In the genomic region with DNA sequence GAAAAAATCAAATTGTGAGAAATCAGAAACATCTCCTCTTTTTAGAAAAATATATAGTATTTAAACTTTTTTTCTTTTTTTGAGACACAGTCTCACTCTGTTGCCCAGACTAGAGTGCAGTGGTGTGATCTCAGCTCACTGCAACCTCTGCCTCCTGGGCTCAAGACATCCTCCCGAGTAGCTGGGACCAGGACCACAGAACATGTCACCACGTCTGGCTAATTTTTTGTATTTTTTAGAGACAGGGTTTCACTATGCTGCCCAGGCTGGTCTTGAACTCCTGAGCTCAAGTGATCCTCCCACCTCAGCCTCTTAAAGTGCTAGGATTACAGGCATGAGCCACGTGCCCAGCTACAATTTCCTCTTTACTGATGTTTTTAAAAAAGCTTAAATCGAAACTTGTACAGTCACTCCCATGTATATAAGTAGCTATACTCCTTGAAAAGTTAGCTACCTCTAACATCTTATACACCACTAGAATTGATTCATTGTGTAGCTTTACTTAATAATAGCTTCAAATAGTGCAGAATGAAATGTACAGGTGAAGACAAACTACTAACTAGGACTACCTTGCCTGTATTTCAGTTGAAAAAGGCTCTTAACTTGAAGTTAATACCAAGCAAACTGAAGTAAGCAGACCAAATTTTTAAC, we compare ENCODE assay signal across 1 cellular context.
TF ChIP-seq lines count a peak whose summit lies in the region.

No MANE protein-coding gene starts in this region.

TF ChIP-seq in GM23338, 12 proteins besides CTCF, POLR2A, EP300 and RAD21 (continued from another document):
- TF ChIP-seq, protein P1, sequence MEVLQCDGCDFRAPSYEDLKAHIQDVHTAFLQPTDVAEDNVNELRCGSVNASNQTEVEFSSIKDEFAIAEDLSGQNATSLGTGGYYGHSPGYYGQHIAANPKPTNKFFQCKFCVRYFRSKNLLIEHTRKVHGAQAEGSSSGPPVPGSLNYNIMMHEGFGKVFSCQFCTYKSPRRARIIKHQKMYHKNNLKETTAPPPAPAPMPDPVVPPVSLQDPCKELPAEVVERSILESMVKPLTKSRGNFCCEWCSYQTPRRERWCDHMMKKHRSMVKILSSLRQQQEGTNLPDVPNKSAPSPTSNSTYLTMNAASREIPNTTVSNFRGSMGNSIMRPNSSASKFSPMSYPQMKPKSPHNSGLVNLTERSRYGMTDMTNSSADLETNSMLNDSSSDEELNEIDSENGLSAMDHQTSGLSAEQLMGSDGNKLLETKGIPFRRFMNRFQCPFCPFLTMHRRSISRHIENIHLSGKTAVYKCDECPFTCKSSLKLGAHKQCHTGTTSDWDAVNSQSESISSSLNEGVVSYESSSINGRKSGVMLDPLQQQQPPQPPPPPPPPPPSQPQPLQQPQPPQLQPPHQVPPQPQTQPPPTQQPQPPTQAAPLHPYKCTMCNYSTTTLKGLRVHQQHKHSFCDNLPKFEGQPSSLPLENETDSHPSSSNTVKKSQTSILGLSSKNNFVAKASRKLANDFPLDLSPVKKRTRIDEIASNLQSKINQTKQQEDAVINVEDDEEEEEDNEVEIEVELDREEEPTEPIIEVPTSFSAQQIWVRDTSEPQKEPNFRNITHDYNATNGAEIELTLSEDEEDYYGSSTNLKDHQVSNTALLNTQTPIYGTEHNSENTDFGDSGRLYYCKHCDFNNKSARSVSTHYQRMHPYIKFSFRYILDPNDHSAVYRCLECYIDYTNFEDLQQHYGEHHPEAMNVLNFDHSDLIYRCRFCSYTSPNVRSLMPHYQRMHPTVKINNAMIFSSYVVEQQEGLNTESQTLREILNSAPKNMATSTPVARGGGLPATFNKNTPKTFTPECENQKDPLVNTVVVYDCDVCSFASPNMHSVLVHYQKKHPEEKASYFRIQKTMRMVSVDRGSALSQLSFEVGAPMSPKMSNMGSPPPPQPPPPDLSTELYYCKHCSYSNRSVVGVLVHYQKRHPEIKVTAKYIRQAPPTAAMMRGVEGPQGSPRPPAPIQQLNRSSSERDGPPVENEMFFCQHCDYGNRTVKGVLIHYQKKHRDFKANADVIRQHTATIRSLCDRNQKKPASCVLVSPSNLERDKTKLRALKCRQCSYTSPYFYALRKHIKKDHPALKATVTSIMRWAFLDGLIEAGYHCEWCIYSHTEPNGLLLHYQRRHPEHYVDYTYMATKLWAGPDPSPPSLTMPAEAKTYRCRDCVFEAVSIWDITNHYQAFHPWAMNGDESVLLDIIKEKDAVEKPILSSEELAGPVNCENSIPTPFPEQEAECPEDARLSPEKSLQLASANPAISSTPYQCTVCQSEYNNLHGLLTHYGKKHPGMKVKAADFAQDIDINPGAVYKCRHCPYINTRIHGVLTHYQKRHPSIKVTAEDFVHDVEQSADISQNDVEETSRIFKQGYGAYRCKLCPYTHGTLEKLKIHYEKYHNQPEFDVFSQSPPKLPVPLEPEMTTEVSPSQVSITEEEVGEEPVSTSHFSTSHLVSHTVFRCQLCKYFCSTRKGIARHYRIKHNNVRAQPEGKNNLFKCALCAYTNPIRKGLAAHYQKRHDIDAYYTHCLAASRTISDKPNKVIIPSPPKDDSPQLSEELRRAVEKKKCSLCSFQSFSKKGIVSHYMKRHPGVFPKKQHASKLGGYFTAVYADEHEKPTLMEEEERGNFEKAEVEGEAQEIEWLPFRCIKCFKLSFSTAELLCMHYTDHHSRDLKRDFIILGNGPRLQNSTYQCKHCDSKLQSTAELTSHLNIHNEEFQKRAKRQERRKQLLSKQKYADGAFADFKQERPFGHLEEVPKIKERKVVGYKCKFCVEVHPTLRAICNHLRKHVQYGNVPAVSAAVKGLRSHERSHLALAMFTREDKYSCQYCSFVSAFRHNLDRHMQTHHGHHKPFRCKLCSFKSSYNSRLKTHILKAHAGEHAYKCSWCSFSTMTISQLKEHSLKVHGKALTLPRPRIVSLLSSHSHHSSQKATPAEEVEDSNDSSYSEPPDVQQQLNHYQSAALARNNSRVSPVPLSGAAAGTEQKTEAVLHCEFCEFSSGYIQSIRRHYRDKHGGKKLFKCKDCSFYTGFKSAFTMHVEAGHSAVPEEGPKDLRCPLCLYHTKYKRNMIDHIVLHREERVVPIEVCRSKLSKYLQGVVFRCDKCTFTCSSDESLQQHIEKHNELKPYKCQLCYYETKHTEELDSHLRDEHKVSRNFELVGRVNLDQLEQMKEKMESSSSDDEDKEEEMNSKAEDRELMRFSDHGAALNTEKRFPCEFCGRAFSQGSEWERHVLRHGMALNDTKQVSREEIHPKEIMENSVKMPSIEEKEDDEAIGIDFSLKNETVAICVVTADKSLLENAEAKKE (CRISPR knock-in tag; IDR thresholded peaks at IDR 0.05), result no peak
- no peak for TF ChIP-seq CREB1 (CRISPR knock-in tag; IDR thresholded peaks at IDR 0.05; ENCODE audit: low read depth)
